22 cellular contexts compared by ENCODE assay signal in the genomic region with DNA sequence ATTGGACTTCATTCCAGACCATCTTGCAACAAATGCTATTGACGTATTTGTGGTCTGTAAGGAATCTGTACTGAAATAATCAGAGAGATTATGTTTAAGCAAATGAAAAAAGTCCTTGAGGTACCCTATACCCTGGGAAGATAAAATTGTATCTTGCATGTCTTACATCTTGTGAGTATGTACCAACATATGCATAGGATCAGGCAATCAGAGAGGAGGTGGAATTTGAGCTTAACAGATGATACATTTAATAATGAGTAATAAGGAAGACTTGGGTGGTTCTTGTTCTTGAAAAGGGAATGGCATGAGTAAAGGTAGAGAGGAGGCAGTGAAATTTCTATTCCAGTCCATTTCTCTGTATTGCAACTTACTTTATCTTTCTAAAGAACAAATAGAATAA. TPM values are rescaled to one million over a fixed set of nuclear protein-coding genes. Genes with fewer than 3 reads are reported as not detected.
DNase-seq lines count a peak whose midpoint lies in the region; ATAC-seq, FAIRE-seq and TF ChIP-seq lines count a peak whose summit lies in the region.
"Had no signal": no experiment of that assay in that cellular context is flagged by ENCODE, and none has a peak within 500 bp of the region (broad histone marks: within the 10 kb centered on the region; RNA-seq: fewer than 3 reads in every experiment).

No MANE protein-coding gene starts in this region.

- H3K79me2 ChIP-seq in HCT116 (ENCODE audit: insufficient read depth, low read length), result peaks cover 97% of the 10 kb centered on the region
- H3K79me2 ChIP-seq in mammary epithelial cell (ENCODE audit: insufficient read depth, low read length), result peaks cover 96% of the 10 kb centered on the region

- no peak for FAIRE-seq in small intestine (lab: Jason Lieb, UNC)
- FAIRE-seq: H1, HepG2 had no signal

- intact Hi-C loops in HCT116 (cut with micrococcal nuclease) (no loop called here), mammary epithelial cell (cut with micrococcal nuclease) (no loop called here)

- H4K20me1 ChIP-seq in HCT116 (ENCODE audit: insufficient read depth) (no peaks in the 10 kb centered on the region), mammary epithelial cell (ENCODE audit: insufficient read depth, low read length) (no peaks in the 10 kb centered on the region)

- dilution Hi-C loops in mammary epithelial cell (cut with HindIII; ENCODE audit: low sequenced_read_pairs), result loop anchor here (10.0 kb wide), 1 partner anchor 46 kb away; no protein-coding TSS in a partner anchor

- H3K27ac ChIP-seq in HCT116 (ENCODE audit: low read depth, low read length) (no peak overlapping the region), mammary epithelial cell (ENCODE audit: insufficient read depth, low read depth, low read length) (peak overlapping the region; percentile 39), small intestine (ENCODE audit: low read depth in 1 of 2, low read length in 1 of 2) (no peak overlapping the region)
- H3K27ac ChIP-seq: C4-2B, PC-9 had no signal

- no TSS peak for BruUV-seq in HCT116 (replicated peaks; lab: Mats Ljungman, UMichigan)
- no TSS peak for BruUV-seq in mammary epithelial cell (replicated peaks; lab: Mats Ljungman, UMichigan)

- no peak for TF ChIP-seq POLR2A in HCT116 (IDR thresholded peaks at IDR 0.05; ENCODE audit: borderline replicate concordance, extremely low read depth, insufficient read depth, insufficient read length)

- no peaks in the 10 kb centered on the region for H3K9me3 ChIP-seq in HCT116 (ENCODE audit: control insufficient read depth in 1 of 2, insufficient read depth in 1 of 2, low read depth in 1 of 2, low read length in 2 of 2)
- H3K9me3 ChIP-seq in mammary epithelial cell (replicated peaks; ENCODE audit: insufficient read depth, low read length), result no peaks in the 10 kb centered on the region
- no peaks in the 10 kb centered on the region for H3K9me3 ChIP-seq in small intestine (ENCODE audit: control insufficient read depth, low read depth)
- no peaks in the 10 kb centered on the region for H3K9me3 ChIP-seq in BE2C

- H3K9ac ChIP-seq in HCT116 (ENCODE audit: low read length) (no peak overlapping the region), mammary epithelial cell (ENCODE audit: insufficient read depth, low read length) (no peak overlapping the region)

- TF ChIP-seq RAD21 in HCT116 (IDR thresholded peaks at IDR 0.05; ENCODE audit: low read depth), result no peak

- no peaks in the 10 kb centered on the region for H3K27me3 ChIP-seq in HCT116 (ENCODE audit: insufficient read depth, low read length)
- H3K27me3 ChIP-seq in mammary epithelial cell (ENCODE audit: insufficient read depth, low read length), result no peaks in the 10 kb centered on the region
- H3K27me3 ChIP-seq in small intestine (ENCODE audit: control insufficient read depth in 2 of 2, insufficient read depth in 2 of 2, low read length in 2 of 2), result no peaks in the 10 kb centered on the region
- no peaks in the 10 kb centered on the region for H3K27me3 ChIP-seq in BE2C

- no peak for ATAC-seq in HCT116
- ATAC-seq: HepG2 had no signal

- H3K4me1 ChIP-seq in HCT116 (ENCODE audit: control insufficient read depth in 1 of 2, insufficient read depth in 2 of 2, low read length in 2 of 2) (peaks cover 63 to 86% of the 10 kb centered on the region in 2 experiments), mammary epithelial cell (ENCODE audit: insufficient read depth, low read length) (peaks cover 35% of the 10 kb centered on the region), small intestine (ENCODE audit: control insufficient read depth in 2 of 2, insufficient read depth in 1 of 2, low read depth in 1 of 2, low read length in 1 of 2) (peaks cover 0 to 11% of the 10 kb centered on the region in 2 donors), BE2C (peaks cover 4% of the 10 kb centered on the region; the same call in 1 of the 2 replicates)

- CTCF ChIA-PET in HCT116 (lab: Charles Lee) (interaction anchor here (2.8 kb wide), 1 partner anchor 59 kb away, joined by 14 read pairs; no protein-coding TSS in a partner anchor), mammary epithelial cell (lab: Charles Lee; ENCODE audit: low non-redundant PET) (interaction anchor here (0.6 kb wide), 1 partner anchor 59 kb away, joined by 3 read pairs; no protein-coding TSS in a partner anchor)

- no peaks in the 10 kb centered on the region for H3K36me3 ChIP-seq in HCT116 (ENCODE audit: control insufficient read depth in 1 of 2, insufficient read depth in 2 of 2, low read length in 2 of 2)
- no peaks in the 10 kb centered on the region for H3K36me3 ChIP-seq in mammary epithelial cell (ENCODE audit: insufficient read depth, low read length)
- H3K36me3 ChIP-seq in small intestine (ENCODE audit: control insufficient read depth in 2 of 2, insufficient read depth in 2 of 2, low read length in 2 of 2), result no peaks in the 10 kb centered on the region
- no peaks in the 10 kb centered on the region for H3K36me3 ChIP-seq in BE2C

- TF ChIP-seq CTCF in HCT116 (IDR thresholded peaks at IDR 0.05 in 2 of 3, conservative IDR thresholded peaks at IDR 0.05 in 1 of 3; ENCODE audit: borderline replicate concordance in 1 of 3, insufficient read depth in 1 of 3, low read depth in 2 of 3, low read length in 2 of 3) (no peak), mammary epithelial cell (conservative IDR thresholded peaks at IDR 0.05 in 1 of 2, IDR thresholded peaks at IDR 0.05 in 1 of 2; ENCODE audit: extremely low read depth in 1 of 2, insufficient read depth in 1 of 2, low read depth in 1 of 2, low read length in 2 of 2) (no peak), fibroblast of mammary gland (conservative IDR thresholded peaks at IDR 0.05; ENCODE audit: control insufficient read depth, insufficient read depth, low read depth, low read length) (no peak), BE2C (IDR thresholded peaks at IDR 0.05; ENCODE audit: low read depth, low read length) (no peak)

- no peak overlapping the region for H2AFZ ChIP-seq in HCT116 (ENCODE audit: low read depth, low read length, poor library complexity, severe bottlenecking)
- H2AFZ ChIP-seq in mammary epithelial cell (ENCODE audit: low read depth, low read length), result no peak overlapping the region
- H2AFZ ChIP-seq: PC-9 had no signal

- in situ Hi-C loops in mammary epithelial cell (cut with MboI; ENCODE audit: low sequenced_read_pairs in 2 of 2), result no loop called here

- no peaks in the 10 kb centered on the region for H3K9me2 ChIP-seq in HCT116 (ENCODE audit: insufficient read depth)

- POLR2A ChIA-PET in HCT116 (lab: Charles Lee), result interaction anchor here (0.6 to 1.1 kb wide), 2 partner anchors 9 to 59 kb away, joined by 3 read pairs; no protein-coding TSS in a partner anchor

- H3K4me2 ChIP-seq in HCT116 (ENCODE audit: low read length) (peak overlapping the region; percentile 18; the same call in 1 of the 2 replicates), mammary epithelial cell (ENCODE audit: insufficient read depth, low read depth, low read length) (peak overlapping the region; percentile 7)
- H3K4me2 ChIP-seq: PC-9 had no signal

- DNase-seq in HCT116 (ENCODE audit: low read depth, low spot score) (no peak), mammary epithelial cell (peak; percentile 53), fibroblast of mammary gland (ENCODE audit: low read depth) (peak; percentile 60), small intestine (peak; percentile 58), SIG-M5 (lab: John Stamatoyannopoulos, UW) (no peak), NAMALWA (ENCODE audit: low spot score) (no peak), BE2C (no peak)
- DNase-seq: ACHN, GF-D8, KG1, MV-4-11, NCI-H1417, NCI-H187, NCI-H2107, NCI-H2227 treated with DMSO at 0.1 percent for 48 hours, NCI-H510A treated with DMSO at 0.1 percent for 48 hours, NCI-H82, PC-9 had no signal

- RAD21 ChIA-PET in HCT116 (lab: Charles Lee; ENCODE audit: low non-redundant PET in 1 of 2, low total read pairs in 2 of 2, uncharacterized antibody in 2 of 2, unreplicated experiment in 2 of 2), result no interaction called here

- 100% methylated on average over 1 of the region's 1 CpG for WGBS in mammary epithelial cell (ENCODE audit: low coverage, missing lambda C conversion rate)
- WGBS in small intestine, 3 donors, result 90 to 96% (median 95%) methylated on average over 1 of the region's 1 CpG

- H3K4me3 ChIP-seq in HCT116 (replicated peaks in 1 of 2; ENCODE audit: low read depth in 1 of 2, low read length in 2 of 2), result no peak overlapping the region
- H3K4me3 ChIP-seq in mammary epithelial cell (replicated peaks in 1 of 3; ENCODE audit: insufficient read depth in 1 of 3, low read depth in 2 of 3, low read length in 3 of 3), result no peak overlapping the region
- no peak overlapping the region for H3K4me3 ChIP-seq in fibroblast of mammary gland (ENCODE audit: control insufficient read depth, low read depth, low read length)
- H3K4me3 ChIP-seq in small intestine (ENCODE audit: low read depth in 1 of 2, low read length in 2 of 2), result no peak overlapping the region
- H3K4me3 ChIP-seq in BE2C (ENCODE audit: low read depth, low read length), result no peak overlapping the region
- H3K4me3 ChIP-seq: PC-9 had no signal

TF ChIP-seq in HCT116, 20 proteins besides CTCF, POLR2A, EP300 and RAD21:
- TF ChIP-seq, protein P1, sequence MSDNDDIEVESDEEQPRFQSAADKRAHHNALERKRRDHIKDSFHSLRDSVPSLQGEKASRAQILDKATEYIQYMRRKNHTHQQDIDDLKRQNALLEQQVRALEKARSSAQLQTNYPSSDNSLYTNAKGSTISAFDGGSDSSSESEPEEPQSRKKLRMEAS (IDR thresholded peaks at IDR 0.05), result no peak
- no peak for TF ChIP-seq EZH2 (IDR thresholded peaks at IDR 0.05)
- TF ChIP-seq ELF1 (IDR thresholded peaks at IDR 0.05; ENCODE audit: borderline replicate concordance, low read depth), result no peak
- no peak for TF ChIP-seq ZFX (IDR thresholded peaks at IDR 0.05)
- TF ChIP-seq EGR1 (IDR thresholded peaks at IDR 0.05; ENCODE audit: low read depth), result no peak
- no peak for TF ChIP-seq YY1 (IDR thresholded peaks at IDR 0.05; ENCODE audit: extremely low read depth, insufficient replicate concordance, low read depth, low read length)

RNA-seq across cellular contexts. Expression of a gene that starts 10.6 kb away (rescaled TPM):
- total RNA-seq in HCT116 (2021; ENCODE audit: unreplicated experiment) (27.6 TPM), mammary epithelial cell (10 to 100 TPM; 19.0 to 34.8 TPM)
- polyA plus RNA-seq in HCT116 (2012), result 8.6 and 13.5 TPM in 2 replicates
- polyA plus RNA-seq in mammary epithelial cell (22.6 TPM), small intestine (1 to 10 TPM; 3.2 to 7.3 (median 5.6) TPM)
- 23.4 TPM for polyA minus RNA-seq in mammary epithelial cell
- polyA plus RNA-seq in BE2C (2012; ENCODE audit: insufficient read depth, insufficient read length, low read depth), result 10.7 TPM

RNA-seq across cellular contexts. Expression of a gene that starts 17.6 kb away (rescaled TPM):
- not detected for total RNA-seq in HCT116 (2021; ENCODE audit: unreplicated experiment)
- polyA plus RNA-seq in HCT116 (2012), result 0.05 and 0.23 TPM in 2 replicates
- total RNA-seq in mammary epithelial cell, result not detected
- polyA plus RNA-seq in mammary epithelial cell, result 0.05 TPM
- not detected for polyA minus RNA-seq in mammary epithelial cell
- not detected for polyA plus RNA-seq in small intestine
- not detected for polyA plus RNA-seq in BE2C (2012; ENCODE audit: insufficient read depth, insufficient read length, low read depth)
- total RNA-seq: H1, HepG2, PC-9, SK-MEL-5 had no signal
- polyA plus RNA-seq: H1, HepG2 had no signal

Comparison
In these comparisons a context has a peak if more than half of its experiments do, and no peak if none do; other contexts are left out.
1. DNase-seq: peak in mammary epithelial cell (single experiment), fibroblast of mammary gland (single experiment) and small intestine (single experiment); none in HCT116 (single experiment), SIG-M5 (single experiment), NAMALWA (single experiment) and BE2C (single experiment).